18 cellular contexts compared by ENCODE assay signal in the genomic region with DNA sequence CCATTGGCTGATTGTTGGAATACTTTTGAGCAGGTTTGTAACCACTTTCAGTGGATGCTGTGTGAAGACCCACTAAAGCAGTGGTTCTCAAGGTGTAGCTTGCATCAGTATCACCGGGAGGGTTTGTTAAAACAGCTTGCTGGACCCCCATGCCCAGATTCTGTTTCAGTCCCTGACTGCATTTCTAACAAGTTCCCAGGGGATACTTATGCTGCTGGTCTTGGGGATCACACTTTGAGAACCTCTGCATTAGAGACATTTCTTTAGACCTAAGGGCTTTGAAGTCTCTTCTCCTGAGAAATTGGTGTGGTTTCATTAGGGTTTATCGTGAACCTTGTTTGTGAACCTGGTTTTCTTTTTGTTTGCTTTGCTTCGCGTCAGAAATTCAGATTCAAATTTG. TPM values are rescaled to one million over a fixed set of nuclear protein-coding genes. Genes with fewer than 3 reads are reported as not detected.
DNase-seq lines count a peak whose midpoint lies in the region; ATAC-seq and TF ChIP-seq lines count a peak whose summit lies in the region.
"Had no signal": no experiment of that assay in that cellular context is flagged by ENCODE, and none has a peak within 500 bp of the region (broad histone marks: within the 10 kb centered on the region; RNA-seq: fewer than 3 reads in every experiment).

No MANE protein-coding gene starts in this region.

- no peaks in the 10 kb centered on the region for H3K27me3 ChIP-seq in esophagus muscularis mucosa
- H3K27me3 ChIP-seq in upper lobe of right lung: no peaks in the 10 kb centered on the region
- H3K27me3 ChIP-seq: gastroesophageal sphincter, sigmoid colon had no signal

- no peak overlapping the region for H3K27ac ChIP-seq in esophagus muscularis mucosa (replicated peaks in 1 of 4)
- peak overlapping the region; percentile 45 for H3K27ac ChIP-seq in upper lobe of right lung
- H3K27ac ChIP-seq: 22Rv1, gastroesophageal sphincter, sigmoid colon had no signal

- peaks cover 0 to 7% (median 5%) of the 10 kb centered on the region in 4 donors for H3K4me1 ChIP-seq in esophagus muscularis mucosa
- peaks cover 51% of the 10 kb centered on the region for H3K4me1 ChIP-seq in upper lobe of right lung
- H3K4me1 ChIP-seq: sigmoid colon had no signal

- peaks cover 36% of the 10 kb centered on the region for H3K36me3 Mint-ChIP-seq in T-helper 1 cell treated with Interleukin-12 subunit alpha and Interleukin-12 subunit beta and Interleukin-4 antibody, amounts not matched to agents 30 μg/mL and 1 μg/mL, for 36 hours (ENCODE audit: low read depth)
- H3K36me3 Mint-ChIP-seq in stimulated activated naive CD8-positive, alpha-beta T cell treated with anti-CD3 and anti-CD28 coated beads, Interleukin-15, Interleukin-2, amounts not matched to agents 100 ng/mL and 50 ng/mL, for 24 hours (ENCODE audit: low read depth): peaks cover 19% of the 10 kb centered on the region

- H3K9me3 Mint-ChIP-seq in T-helper 1 cell treated with Interleukin-12 subunit alpha and Interleukin-12 subunit beta and Interleukin-4 antibody, amounts not matched to agents 30 μg/mL and 1 μg/mL, for 36 hours: peaks cover 17% of the 10 kb centered on the region
- H3K9me3 Mint-ChIP-seq in stimulated activated naive CD8-positive, alpha-beta T cell treated with anti-CD3 and anti-CD28 coated beads, Interleukin-15, Interleukin-2, amounts not matched to agents 100 ng/mL and 50 ng/mL, for 24 hours: no peaks in the 10 kb centered on the region

- no peak overlapping the region for H3K4me3 Mint-ChIP-seq in T-helper 1 cell treated with Interleukin-12 subunit alpha and Interleukin-12 subunit beta and Interleukin-4 antibody, amounts not matched to agents 30 μg/mL and 1 μg/mL, for 36 hours
- peak overlapping the region; percentile 7 for H3K4me3 Mint-ChIP-seq in stimulated activated naive CD8-positive, alpha-beta T cell treated with anti-CD3 and anti-CD28 coated beads, Interleukin-15, Interleukin-2, amounts not matched to agents 100 ng/mL and 50 ng/mL, for 24 hours

- TF ChIP-seq EP300 in esophagus muscularis mucosa (IDR thresholded peaks at IDR 0.05): no peak

- TF ChIP-seq CTCF in esophagus muscularis mucosa (IDR thresholded peaks at IDR 0.05) (no peak), upper lobe of right lung (IDR thresholded peaks at IDR 0.05) (no peak)

- H3K27me3 Mint-ChIP-seq in T-helper 1 cell treated with Interleukin-12 subunit alpha and Interleukin-12 subunit beta and Interleukin-4 antibody, amounts not matched to agents 30 μg/mL and 1 μg/mL, for 36 hours (ENCODE audit: low read depth): no peaks in the 10 kb centered on the region
- no peaks in the 10 kb centered on the region for H3K27me3 Mint-ChIP-seq in stimulated activated naive CD8-positive, alpha-beta T cell treated with anti-CD3 and anti-CD28 coated beads, Interleukin-15, Interleukin-2, amounts not matched to agents 100 ng/mL and 50 ng/mL, for 24 hours

- H3K9me3 ChIP-seq in esophagus muscularis mucosa (peaks cover 0 to 6% (median 3%) of the 10 kb centered on the region in 4 donors), upper lobe of right lung (no peaks in the 10 kb centered on the region)

- no peak for ATAC-seq in stimulated activated naive CD8-positive, alpha-beta T cell treated with anti-CD3 and anti-CD28 coated beads, Interleukin-15, Interleukin-2, amounts not matched to agents 100 U/mL and 50 U/mL, for 24 hours
- ATAC-seq in upper lobe of right lung: no peak
- ATAC-seq: gastroesophageal sphincter had no signal

- H3K27ac Mint-ChIP-seq in T-helper 1 cell treated with Interleukin-12 subunit alpha and Interleukin-12 subunit beta and Interleukin-4 antibody, amounts not matched to agents 30 μg/mL and 1 μg/mL, for 36 hours: peak overlapping the region; percentile 43
- peak overlapping the region; percentile 75 for H3K27ac Mint-ChIP-seq in stimulated activated naive CD8-positive, alpha-beta T cell treated with anti-CD3 and anti-CD28 coated beads, Interleukin-15, Interleukin-2, amounts not matched to agents 100 ng/mL and 50 ng/mL, for 24 hours

- intact Hi-C loops in esophagus muscularis mucosa (cut with DNase I): no loop called here
- intact Hi-C loops in upper lobe of right lung (cut with DNase I): no loop called here

- H3K4me1 Mint-ChIP-seq in T-helper 1 cell treated with Interleukin-12 subunit alpha and Interleukin-12 subunit beta and Interleukin-4 antibody, amounts not matched to agents 30 μg/mL and 1 μg/mL, for 36 hours (ENCODE audit: low read depth): peaks cover 59% of the 10 kb centered on the region
- peaks cover 66% of the 10 kb centered on the region for H3K4me1 Mint-ChIP-seq in stimulated activated naive CD8-positive, alpha-beta T cell treated with anti-CD3 and anti-CD28 coated beads, Interleukin-15, Interleukin-2, amounts not matched to agents 100 ng/mL and 50 ng/mL, for 24 hours (ENCODE audit: low read depth)

- 88% methylated on average over 4 of the region's 4 CpGs for WGBS in esophagus muscularis mucosa

- H3K4me3 ChIP-seq in esophagus muscularis mucosa (no peak overlapping the region), upper lobe of right lung (no peak overlapping the region)
- H3K4me3 ChIP-seq: gastroesophageal sphincter, sigmoid colon had no signal

- peaks cover 0 to under 1% (median 0%) of the 10 kb centered on the region in 4 donors for H3K36me3 ChIP-seq in esophagus muscularis mucosa
- H3K36me3 ChIP-seq in upper lobe of right lung: no peaks in the 10 kb centered on the region
- H3K36me3 ChIP-seq: gastroesophageal sphincter, sigmoid colon had no signal

- no peak for TF ChIP-seq POLR2A in esophagus muscularis mucosa (IDR thresholded peaks at IDR 0.05; ENCODE audit: low read depth)

- DNase-seq in T-helper 1 cell (no peak), esophagus muscularis mucosa (ENCODE audit: extremely low spot score) (peak; percentile 64), upper lobe of right lung (no peak), NCI-H2081 (lab: John Stamatoyannopoulos, UW) (no peak)
- no peak for DNase-seq in stimulated activated naive CD8-positive, alpha-beta T cell treated with anti-CD3 and anti-CD28 coated beads, Interleukin-15, Interleukin-2, amounts not matched to agents 100 U/mL and 50 U/mL, for 24 hours
- DNase-seq in activated effector memory CD4-positive, alpha-beta T cell treated with anti-CD3 and anti-CD28 coated beads, Interleukin-2, amount 50 U/mL, for 16 hours: no peak
- DNase-seq: anterior cingulate cortex; DMS153; NCI-H1092 treated with DMSO at 0.1 percent for 48 hours; NCI-H1930; NCI-H2227 treated with DMSO at 0.1 percent for 48 hours; sigmoid colon; stimulated activated CD4-positive, alpha-beta T cell treated with anti-CD3 and anti-CD28 coated beads, Interleukin-15, amount 100 ng/mL, for 24 hours had no signal

RNA-seq across cellular contexts. Expression of gene PRKCH, which starts 47.7 kb away (rescaled TPM):
- total RNA-seq in esophagus muscularis mucosa: 10 to 100 TPM; 13.3 to 67.6 (median 32.2) TPM
- 74.4 TPM for total RNA-seq in upper lobe of right lung
- total RNA-seq: G401 had no signal
